ENCODE assay signal across 7 cellular contexts in the genomic region with DNA sequence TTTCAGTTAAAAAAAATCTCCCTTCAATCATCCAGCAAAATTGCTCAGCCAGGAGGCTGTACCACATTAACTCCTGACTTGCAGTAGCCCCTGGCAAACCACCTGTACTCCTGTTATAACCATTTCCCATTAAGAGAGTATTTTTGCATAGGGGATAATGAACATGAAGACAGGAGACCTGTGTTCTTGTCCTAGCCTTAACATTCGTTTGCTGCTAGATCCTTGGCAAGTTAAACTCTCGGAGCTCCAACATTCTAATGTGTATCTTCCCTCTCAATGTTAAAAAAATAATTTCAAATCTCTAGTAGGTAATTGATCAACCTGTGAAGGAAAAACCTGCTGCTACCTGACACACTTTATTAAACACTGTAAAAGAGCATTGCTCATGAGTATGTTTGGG. TPM values are rescaled to one million over a fixed set of nuclear protein-coding genes. Genes with fewer than 3 reads are reported as not detected.
"Had no signal": no experiment of that assay in that cellular context is flagged by ENCODE, and none has a peak within 500 bp of the region (broad histone marks: within the 10 kb centered on the region; RNA-seq: fewer than 3 reads in every experiment).

No MANE protein-coding gene starts in this region.

- H3K4me1 ChIP-seq: HAP-1 had no signal

- FAIRE-seq: HepG2 had no signal

- H3K27ac ChIP-seq: GM23248, HL-60 had no signal

- H3K9me3 ChIP-seq: HAP-1 had no signal

- H3K4me3 ChIP-seq: GM23248, HAP-1 had no signal

- H3K9ac ChIP-seq: GM23248 had no signal

- H3K36me3 ChIP-seq: HAP-1 had no signal

- DNase-seq: GM23248, GOT3, H7, HFFc6 had no signal

RNA-seq across cellular contexts. Expression of a gene that starts 8.4 kb away (rescaled TPM):
- total RNA-seq: HepG2 had no signal
